8 cellular contexts compared by ENCODE assay signal in genomic region chr16:89322381-89323119, GRCh38.
A peak's percentile ranks its signal among the peaks of the same experiment; 100 is the strongest.
DNase-seq lines count a peak whose midpoint lies in the region; ATAC-seq and TF ChIP-seq lines count a peak whose summit lies in the region.

No MANE protein-coding gene starts in this region.

- 74% methylated on average over 10 of the region's 17 CpGs for WGBS in mammary epithelial cell (ENCODE audit: low coverage, missing lambda C conversion rate)

- H3K9me3 ChIP-seq in adipocyte (ENCODE audit: control insufficient read depth, low read length) (no peaks in the 10 kb centered on the region), mammary epithelial cell (replicated peaks; ENCODE audit: insufficient read depth, low read length) (peaks cover 9% of the 10 kb centered on the region)

- CTCF ChIA-PET in mammary epithelial cell (lab: Charles Lee; ENCODE audit: low non-redundant PET): no interaction called here

- peak overlapping the region; percentile 48 for H3K4me3 ChIP-seq in adipocyte (ENCODE audit: low read length)
- H3K4me3 ChIP-seq in mammary epithelial cell (replicated peaks in 1 of 3; ENCODE audit: insufficient read depth in 1 of 3, low read depth in 2 of 3, low read length in 3 of 3): no peak overlapping the region

- no TSS peak for BruUV-seq in mammary epithelial cell (replicated peaks; lab: Mats Ljungman, UMichigan)

- intact Hi-C loops in mammary epithelial cell (cut with micrococcal nuclease): no loop called here

- H3K27me3 ChIP-seq in adipocyte (replicated peaks; ENCODE audit: control insufficient read depth, insufficient read depth, low read length): no peaks in the 10 kb centered on the region
- H3K27me3 ChIP-seq in mammary epithelial cell (ENCODE audit: insufficient read depth, low read length): no peaks in the 10 kb centered on the region

- dilution Hi-C loops in mammary epithelial cell (cut with HindIII; ENCODE audit: low sequenced_read_pairs): no loop called here

- no peaks in the 10 kb centered on the region for H4K20me1 ChIP-seq in mammary epithelial cell (ENCODE audit: insufficient read depth, low read length)

- H2AFZ ChIP-seq in mammary epithelial cell (ENCODE audit: low read depth, low read length): no peak overlapping the region

- DNase-seq in Daoy (ENCODE audit: low read depth) (peak; percentile 80), NCI-H2107 treated with DMSO at 0.1 percent for 48 hours (lab: John Stamatoyannopoulos, UW; ENCODE audit: unreplicated experiment) (peak; percentile 42), adipocyte (ENCODE audit: low read depth) (peak; percentile 86), iris pigment epithelial cell (ENCODE audit: low read depth) (peak; percentile 93), OCI-M2 (lab: John Stamatoyannopoulos, UW; ENCODE audit: unreplicated experiment) (no peak), mammary epithelial cell (no peak)

- TF ChIP-seq CTCF in mammary epithelial cell (conservative IDR thresholded peaks at IDR 0.05 in 1 of 2, IDR thresholded peaks at IDR 0.05 in 1 of 2; ENCODE audit: extremely low read depth in 1 of 2, insufficient read depth in 1 of 2, low read depth in 1 of 2, low read length in 2 of 2): no peak

- H3K4me1 ChIP-seq in adipocyte (ENCODE audit: control insufficient read depth, insufficient read depth, low read length) (peaks cover 77% of the 10 kb centered on the region), mammary epithelial cell (ENCODE audit: insufficient read depth, low read length) (peaks cover 86% of the 10 kb centered on the region)

- in situ Hi-C loops in mammary epithelial cell (cut with MboI; ENCODE audit: low sequenced_read_pairs in 2 of 2): no loop called here

- H3K4me2 ChIP-seq in mammary epithelial cell (ENCODE audit: insufficient read depth, low read depth, low read length): no peak overlapping the region

- H3K79me2 ChIP-seq in mammary epithelial cell (ENCODE audit: insufficient read depth, low read length): peaks cover 100% of the 10 kb centered on the region

- no peak overlapping the region for H3K27ac ChIP-seq in mammary epithelial cell (ENCODE audit: insufficient read depth, low read depth, low read length)

- H3K36me3 ChIP-seq in adipocyte (ENCODE audit: control insufficient read depth, insufficient read depth, low read length, severe bottlenecking): no peaks in the 10 kb centered on the region
- no peaks in the 10 kb centered on the region for H3K36me3 ChIP-seq in mammary epithelial cell (ENCODE audit: insufficient read depth, low read length)

- H3K9ac ChIP-seq in adipocyte (ENCODE audit: low read length) (peak overlapping the region; percentile 45), mammary epithelial cell (ENCODE audit: insufficient read depth, low read length) (no peak overlapping the region)

- ATAC-seq in GM18909 (IDR thresholded peaks at IDR 0.05; ENCODE audit: poor library complexity, unreplicated experiment): no peak
- ATAC-seq in GM18511 (IDR thresholded peaks at IDR 0.05; ENCODE audit: unreplicated experiment): no peak

Comparison
In these comparisons a context has a peak if more than half of its experiments do, and no peak if none do; other contexts are left out.
1. DNase-seq: peak in Daoy (single experiment), NCI-H2107 treated with DMSO at 0.1 percent for 48 hours (single experiment), adipocyte (single experiment) and iris pigment epithelial cell (single experiment); none in OCI-M2 (single experiment) and mammary epithelial cell (single experiment).